Comparison of ENCODE assay signal across 8 cellular contexts in the genomic region with DNA sequence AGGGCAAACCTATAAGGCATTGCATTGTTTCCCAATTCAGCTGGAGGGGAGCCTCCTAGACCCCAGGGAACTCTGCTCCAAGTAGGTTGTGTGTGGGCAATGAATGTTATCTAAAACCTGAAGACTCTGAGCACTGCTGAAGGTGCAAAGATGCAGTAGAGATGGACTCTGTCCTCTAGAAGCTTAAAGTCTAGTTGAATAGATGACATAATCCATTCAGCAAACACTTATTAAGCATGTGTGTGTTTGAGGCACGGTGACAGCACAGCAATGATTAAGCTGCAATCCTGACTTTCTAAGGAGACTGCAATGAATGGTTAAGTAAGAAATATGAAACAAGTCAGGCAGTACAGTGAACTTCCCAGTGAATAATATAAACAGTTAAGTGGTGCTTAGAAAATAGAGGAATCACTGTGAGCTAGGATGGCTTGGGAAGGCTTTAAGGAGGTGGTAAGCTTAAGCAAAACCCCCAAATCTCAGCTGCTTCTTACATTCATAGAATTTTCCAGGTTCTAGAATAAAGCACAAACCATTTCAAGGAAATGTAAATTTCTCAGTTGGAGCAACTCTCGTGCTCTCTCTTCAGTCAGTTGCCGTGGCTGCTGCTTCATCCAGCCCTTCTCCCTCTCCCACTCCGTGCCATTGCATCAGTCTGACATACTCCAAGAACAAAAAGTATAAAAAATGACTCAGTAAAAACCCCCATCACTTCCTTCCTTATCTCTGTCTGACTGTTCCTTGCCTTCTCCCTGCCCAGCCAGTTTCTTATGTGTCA. TPM values are rescaled to one million over a fixed set of nuclear protein-coding genes. Genes with fewer than 3 reads are reported as not detected.
DNase-seq lines count a peak whose midpoint lies in the region; ATAC-seq, FAIRE-seq and TF ChIP-seq lines count a peak whose summit lies in the region.

No MANE protein-coding gene starts in this region.

- FAIRE-seq in K562 (lab: Jason Lieb, UNC), result peak; percentile 68

- peak overlapping the region in 1 of 2 experiments; percentile 51; a peak in 2 of 4 replicates for H3K9ac ChIP-seq in K562 (ENCODE audit: insufficient read depth in 1 of 2, low read depth in 2 of 2, low read length in 2 of 2)

- H3K36me3 ChIP-seq in K562 (ENCODE audit: control insufficient read depth, insufficient read depth, low read length), result peaks cover 81% of the 10 kb centered on the region
- H3K36me3 ChIP-seq in lung (ENCODE audit: control insufficient read depth in 2 of 2, insufficient read depth in 2 of 2, low read length in 2 of 2), result peaks cover 15 to 18% of the 10 kb centered on the region in 2 donors

- peaks cover 6% of the 10 kb centered on the region for H3K9me1 ChIP-seq in K562 (ENCODE audit: control insufficient read depth, insufficient read depth, low read length)

- H3K27ac ChIP-seq in K562 (ENCODE audit: extremely low read depth, low read depth, low read length) (peak overlapping the region; percentile 71), lung (ENCODE audit: low read depth in 1 of 2, low read length in 1 of 2) (peak overlapping the region in 1 of 2 donors; percentile 36)

- no TSS peak for BruUV-seq in K562 (replicated peaks; lab: Mats Ljungman, UMichigan)

- in situ Hi-C loops in KBM-7 (cut with MboI; ENCODE audit: low pct_unique_long_range_greater_than_20kb, low sequenced_read_pairs) (no loop called here), K562 (cut with MboI) (no loop called here)

- intact Hi-C loops in K562 (cut with micrococcal nuclease) (loop anchor here (5.0 kb wide), 3 partner anchors 43 to 208 kb away; no protein-coding TSS in a partner anchor), posterior vena cava (cut with DNase I) (no loop called here)

- TF ChIP-seq EP300 in K562 (IDR thresholded peaks at IDR 0.05; ENCODE audit: low read length), result peak; percentile 78

- CTCF ChIA-PET in K562 (lab: Yijun Ruan, JAX; ENCODE audit: low intra/inter-chr PET ratio), result no interaction called here

- H4K20me1 ChIP-seq in K562 (replicated peaks; ENCODE audit: control insufficient read depth, insufficient read depth, low read length), result no peaks in the 10 kb centered on the region

- H3K9me3 ChIP-seq in K562 (replicated peaks; ENCODE audit: control insufficient read depth, insufficient read depth, low read depth, low read length) (no peaks in the 10 kb centered on the region), lung (ENCODE audit: control insufficient read depth in 2 of 2, insufficient read depth in 1 of 2, low read length in 1 of 2) (no peaks in the 10 kb centered on the region)

- peak overlapping the region; percentile 58 for H3K4me2 ChIP-seq in K562 (ENCODE audit: insufficient read depth, low read length)

- WGBS in K562 (ENCODE audit: insufficient coverage, low coverage, missing lambda C conversion rate), result 5% methylated on average over 4 of the region's 4 CpGs
- WGBS in lung, 2 donors, result 24 to 30% methylated on average over 4 of the region's 4 CpGs

- TF ChIP-seq RAD21 in K562 (CRISPR knock-in tag; conservative IDR thresholded peaks at IDR 0.05 in 1 of 2, IDR thresholded peaks at IDR 0.05 in 1 of 2), result peak; percentile 27 to 29; a peak in 3 of 4 replicates

- H3K27me3 ChIP-seq in K562 (ENCODE audit: control insufficient read depth in 2 of 2, insufficient read depth in 2 of 2, low read length in 2 of 2) (no peaks in the 10 kb centered on the region), lung (ENCODE audit: control insufficient read depth, insufficient read depth) (no peaks in the 10 kb centered on the region)

- H3K4me3 ChIP-seq in K562, result no peak overlapping the region
- no peak overlapping the region for H3K4me3 ChIP-seq in lung

- peaks cover 21% of the 10 kb centered on the region; the same call in 2 of the 3 replicates for H3K79me2 ChIP-seq in K562 (ENCODE audit: control insufficient read depth, insufficient read depth, low read length)

- POLR2A ChIA-PET in K562 (lab: Yijun Ruan, JAX), result interaction anchor here (0.6 to 8.8 kb wide), 11 partner anchors 13 to 839 kb away, joined by 3 to 107 read pairs (median 3); partner anchors contain the start of genes MXD1 and SNRPG

- TF ChIP-seq POLR2A in K562 (conservative IDR thresholded peaks at IDR 0.05), result no peak

- H3K4me1 ChIP-seq in K562 (replicated peaks in 1 of 2; ENCODE audit: control insufficient read depth in 2 of 2, insufficient read depth in 2 of 2, low read length in 2 of 2) (peaks cover 4 to 26% of the 10 kb centered on the region in 2 experiments; a peak in 3 of 5 replicates), lung (ENCODE audit: control insufficient read depth in 2 of 2, insufficient read depth in 2 of 2, low read length in 2 of 2) (peaks cover under 1 to 10% of the 10 kb centered on the region in 2 donors)

- peak; percentile 36 to 53 for DNase-seq in AML-193 (lab: John Stamatoyannopoulos, UW)
- DNase-seq in KBM-7, result peak; percentile 49
- DNase-seq in K562 (ENCODE audit: extremely low read depth in 1 of 4, low spot score in 3 of 4), result peak; percentile 35 to 75 (median 60)
- DNase-seq in lung (ENCODE audit: low spot score), result no peak
- DNase-seq in posterior vena cava (ENCODE audit: low spot score), result no peak
- no peak for DNase-seq in HUDEP-2 (lab: John Stamatoyannopoulos, UW; ENCODE audit: unreplicated experiment in 76 of 76)
- DNase-seq in NCI-H2107 (lab: John Stamatoyannopoulos, UW), result no peak

- ATAC-seq in K562, result peak; percentile 87
- peak; percentile 76 for ATAC-seq in lung (ENCODE audit: insufficient read depth, low FRiP score)
- no peak for ATAC-seq in GM21529 (IDR thresholded peaks at IDR 0.05; ENCODE audit: unreplicated experiment)

- TF ChIP-seq CTCF in K562 (IDR thresholded peaks at IDR 0.05 in 2 of 3, conservative IDR thresholded peaks at IDR 0.05 in 1 of 3; ENCODE audit: insufficient read depth in 2 of 3, low read depth in 1 of 3, low read length in 3 of 3), result no peak
- TF ChIP-seq CTCF in lung (IDR thresholded peaks at IDR 0.05; ENCODE audit: control extremely low read depth, extremely low read depth), result no peak

- peak overlapping the region; percentile 3; the same call in 1 of the 2 replicates for H2AFZ ChIP-seq in K562 (ENCODE audit: low read depth, low read length)

RNA-seq across cellular contexts. Expression of gene MXD1, which starts 19.1 kb away (rescaled TPM):
- 26.7 and 49.0 TPM in 2 replicates for total RNA-seq in K562 (2011; cell fraction: chromatin; rRNA removed; ENCODE audit: low replicate concordance)
- 16.5 and 18.2 TPM in 2 replicates for total RNA-seq in K562 (2011; cell fraction: nucleolus; rRNA removed)
- total RNA-seq in K562 (2011; cell fraction: nucleoplasm; rRNA removed), result 38.7 and 66.3 TPM in 2 replicates
- 7.6 and 7.9 TPM in 2 replicates for total RNA-seq in K562 (2014; rRNA removed)
- total RNA-seq in K562 (2014; rRNA removed; fragmentation: Illumina TruSeq; extraction: Trizol), result 8.3 and 9.1 TPM in 2 replicates
- total RNA-seq in K562 (2015; rRNA removed; fragmentation: Illumina TruSeq; extraction: Trizol), result 6.7 and 7.1 TPM in 2 replicates
- total RNA-seq in K562 (2021), result 13.4 and 19.8 TPM in 2 replicates
- polyA plus RNA-seq in K562 (2011; rRNA removed), result 26.7 and 35.9 TPM in 2 replicates
- polyA plus RNA-seq in K562 (2011; cell fraction: cytosol; rRNA removed), result 10.5 and 14.7 TPM in 2 replicates
- polyA plus RNA-seq in K562 (2011; cell fraction: nucleus; rRNA removed), result 49.2 and 59.8 TPM in 2 replicates
- polyA plus RNA-seq in K562 (2012), result 8.5 and 11.4 TPM in 2 replicates
- polyA plus RNA-seq in K562 (2014; fragmentation: Illumina TruSeq; extraction: Trizol), result 11.5 and 13.0 TPM in 2 replicates
- polyA plus RNA-seq in K562 (2014; fragmentation: Nextera tagmentation; extraction: Ambion mirVana), result 10 to 100 TPM in 1 of 2 experiments, 1 to 10 TPM in 1; 9.0 to 11.0 TPM
- polyA plus RNA-seq in K562 (2014; rRNA removed), result 13.2 and 15.6 TPM in 2 replicates
- 18.7 and 32.2 TPM in 2 replicates for polyA minus RNA-seq in K562 (2011; rRNA and poly(A)+ RNA removed)
- 7.8 and 13.7 TPM in 2 replicates for polyA minus RNA-seq in K562 (2011; cell fraction: cytosol; rRNA and poly(A)+ RNA removed)
- polyA minus RNA-seq in K562 (2011; cell fraction: nucleus; rRNA and poly(A)+ RNA removed), result 24.8 and 26.5 TPM in 2 replicates
- total RNA-seq in lung, result 10 to 100 TPM; 30.0 to 46.5 TPM
- polyA plus RNA-seq in lung, result 10 to 100 TPM in 1 of 2 donors, 1 to 10 TPM in 1; 4.0 to 63.7 TPM
- total RNA-seq in posterior vena cava, result 10 to 100 TPM; 14.9 to 20.7 TPM

RNA-seq across cellular contexts. Expression of gene ASPRV1, which starts 27.4 kb away (rescaled TPM):
- total RNA-seq in K562 (2011; cell fraction: chromatin; rRNA removed; ENCODE audit: low replicate concordance), result 1.2 and 2.8 TPM in 2 replicates
- 1.6 and 2.0 TPM in 2 replicates for total RNA-seq in K562 (2011; cell fraction: nucleolus; rRNA removed)
- total RNA-seq in K562 (2011; cell fraction: nucleoplasm; rRNA removed), result 1.2 and 1.5 TPM in 2 replicates
- 0.36 and 0.57 TPM in 2 replicates for total RNA-seq in K562 (2014; rRNA removed)
- 0.33 and 0.45 TPM in 2 replicates for total RNA-seq in K562 (2014; rRNA removed; fragmentation: Illumina TruSeq; extraction: Trizol)
- total RNA-seq in K562 (2015; rRNA removed; fragmentation: Illumina TruSeq; extraction: Trizol), result 0.58 and 0.64 TPM in 2 replicates
- total RNA-seq in K562 (2021), result 0.58 and 0.60 TPM in 2 replicates
- 0.55 and 0.72 TPM in 2 replicates for polyA plus RNA-seq in K562 (2011; rRNA removed)
- 0.43 and 0.48 TPM in 2 replicates for polyA plus RNA-seq in K562 (2011; cell fraction: cytosol; rRNA removed)
- 0.63 TPM in 2 replicates for polyA plus RNA-seq in K562 (2011; cell fraction: nucleus; rRNA removed)
- 0.62 and 0.97 TPM in 2 replicates for polyA plus RNA-seq in K562 (2012)
- 0.45 and 0.60 TPM in 2 replicates for polyA plus RNA-seq in K562 (2014; fragmentation: Illumina TruSeq; extraction: Trizol)
- under 1 TPM in 1 of 2 experiments, not detected in 1; 0.17 TPM for polyA plus RNA-seq in K562 (2014; fragmentation: Nextera tagmentation; extraction: Ambion mirVana)
- 0.49 and 0.71 TPM in 2 replicates for polyA plus RNA-seq in K562 (2014; rRNA removed)
- 0.42 and 0.81 TPM in 2 replicates for polyA minus RNA-seq in K562 (2011; rRNA and poly(A)+ RNA removed)
- not detected in 2 replicates for polyA minus RNA-seq in K562 (2011; cell fraction: cytosol; rRNA and poly(A)+ RNA removed)
- 0.22 and 0.27 TPM in 2 replicates for polyA minus RNA-seq in K562 (2011; cell fraction: nucleus; rRNA and poly(A)+ RNA removed)
- total RNA-seq in lung, result 1 to 10 TPM; 1.4 to 2.9 TPM
- 1 to 10 TPM in 1 of 2 donors, under 1 TPM in 1; 0.94 to 1.1 TPM for polyA plus RNA-seq in lung
- total RNA-seq in posterior vena cava, result 1 to 10 TPM in 1 of 2 donors, under 1 TPM in 1; 1.00 to 1.7 TPM

RNA-seq across cellular contexts. Expression of gene SNRNP27, which starts 40.3 kb away (rescaled TPM):
- 13.8 and 44.5 TPM in 2 replicates for total RNA-seq in K562 (2011; cell fraction: chromatin; rRNA removed; ENCODE audit: low replicate concordance)
- 11.0 and 12.1 TPM in 2 replicates for total RNA-seq in K562 (2011; cell fraction: nucleolus; rRNA removed)
- 18.8 and 21.3 TPM in 2 replicates for total RNA-seq in K562 (2011; cell fraction: nucleoplasm; rRNA removed)
- total RNA-seq in K562 (2014; rRNA removed) (56.9 and 74.2 TPM in 2 replicates), K562 (2014; rRNA removed; fragmentation: Illumina TruSeq; extraction: Trizol) (58.7 and 59.8 TPM in 2 replicates), K562 (2015; rRNA removed; fragmentation: Illumina TruSeq; extraction: Trizol) (65.4 and 70.8 TPM in 2 replicates), K562 (2021) (61.0 and 61.5 TPM in 2 replicates), lung (10 to 100 TPM; 33.2 to 51.3 TPM), posterior vena cava (10 to 100 TPM; 35.9 to 47.3 TPM)
- polyA plus RNA-seq in K562 (2011; rRNA removed) (38.3 and 65.7 TPM in 2 replicates), K562 (2014; fragmentation: Illumina TruSeq; extraction: Trizol) (88.9 and 93.4 TPM in 2 replicates), K562 (2014; fragmentation: Nextera tagmentation; extraction: Ambion mirVana) (10 to 100 TPM; 29.2 to 33.7 TPM), K562 (2014; rRNA removed) (72.7 and 102 TPM in 2 replicates), lung (10 to 100 TPM; 32.0 to 38.9 TPM)
- polyA plus RNA-seq in K562 (2011; cell fraction: cytosol; rRNA removed), result 15.3 and 17.6 TPM in 2 replicates
- 12.4 and 13.8 TPM in 2 replicates for polyA plus RNA-seq in K562 (2011; cell fraction: nucleus; rRNA removed)
- polyA plus RNA-seq in K562 (2012), result 36.3 and 42.8 TPM in 2 replicates
- polyA minus RNA-seq in K562 (2011; rRNA and poly(A)+ RNA removed), result 16.0 and 24.7 TPM in 2 replicates
- polyA minus RNA-seq in K562 (2011; cell fraction: cytosol; rRNA and poly(A)+ RNA removed), result 13.7 and 15.2 TPM in 2 replicates
- 9.3 and 13.1 TPM in 2 replicates for polyA minus RNA-seq in K562 (2011; cell fraction: nucleus; rRNA and poly(A)+ RNA removed)

Comparison
In these comparisons a context has a peak if more than half of its experiments do, and no peak if none do; other contexts are left out.
1. DNase-seq: peak in AML-193 (2 of 2), KBM-7 (single experiment) and K562 (4 of 4); none in lung (single experiment), posterior vena cava (single experiment), HUDEP-2 (0 of 76) and NCI-H2107 (single experiment).